Comparison of ENCODE assay signal across 8 cellular contexts in genomic region chr7:43583424-43584199, GRCh38. TPM values are rescaled to one million over a fixed set of nuclear protein-coding genes. Genes with fewer than 3 reads are reported as not detected.
A peak's percentile ranks its signal among the peaks of the same experiment; 100 is the strongest.
DNase-seq lines count a peak whose midpoint lies in the region; ATAC-seq, FAIRE-seq and TF ChIP-seq lines count a peak whose summit lies in the region.

No MANE protein-coding gene starts in this region.

- TF ChIP-seq RAD21 in HepG2 (CRISPR knock-in tag; IDR thresholded peaks at IDR 0.05) = no peak

- TSS peak; percentile 68 for BruUV-seq in HepG2 (replicated peaks; lab: Mats Ljungman, UMichigan)

- no peaks in the 10 kb centered on the region for H3K4me1 ChIP-seq in colonic mucosa
- H3K4me1 ChIP-seq in HepG2 (ENCODE audit: insufficient read depth, low read length) = peaks cover 48% of the 10 kb centered on the region

- CTCF ChIA-PET in HepG2 (lab: Yijun Ruan, JAX; ENCODE audit: low intra/inter-chr PET ratio, low total read pairs) = interaction anchor here (0.6 to 3.6 kb wide), 8 partner anchors 46 to 256 kb away, joined by 3 to 59 read pairs (median 4); no protein-coding TSS in a partner anchor

- 1% methylated on average over 20 of the region's 66 CpGs for WGBS in HepG2 (ENCODE audit: low lambda C conversion rate)

- H3K9me3 ChIP-seq in colonic mucosa (no peaks in the 10 kb centered on the region), HepG2 (ENCODE audit: low read length) (no peaks in the 10 kb centered on the region)

- peak overlapping the region; percentile 92 for H3K4me3 ChIP-seq in colonic mucosa
- H3K4me3 ChIP-seq in HepG2 (replicated peaks in 1 of 3; ENCODE audit: insufficient read depth in 1 of 3, low read depth in 2 of 3, low read length in 3 of 3) = peak overlapping the region; percentile 89 to 96 (median 93)

- TF ChIP-seq EP300 in HepG2 (IDR thresholded peaks at IDR 0.05; ENCODE audit: low read depth in 2 of 2, low read length in 2 of 2) = no peak
- no peak for TF ChIP-seq EP300 in HepG2 (CRISPR knock-in tag; IDR thresholded peaks at IDR 0.05; ENCODE audit: borderline replicate concordance)

- H3K79me2 ChIP-seq in HepG2 (ENCODE audit: insufficient read depth, low read length) = peaks cover 52% of the 10 kb centered on the region

- no peak overlapping the region for H2AFZ ChIP-seq in HepG2 (ENCODE audit: low read length)

- DNase-seq in NCI-H1105 (lab: John Stamatoyannopoulos, UW) = peak; percentile 42
- peak; percentile 70 for DNase-seq in colonic mucosa
- DNase-seq in HepG2 (ENCODE audit: low spot score) = peak; percentile 25
- peak; percentile 66 for DNase-seq in stimulated activated CD4-positive, alpha-beta T cell treated with anti-CD3 and anti-CD28 coated beads, Interleukin-4, amount 100 ng/mL, for 1 hour
- no peak for DNase-seq in NCI-H1048 (lab: John Stamatoyannopoulos, UW)

- H3K4me2 ChIP-seq in HepG2 (ENCODE audit: low read depth, low read length) = peak overlapping the region; percentile 97

- H3K9ac ChIP-seq in colonic mucosa (ENCODE audit: low read depth in 2 of 2, low read length in 2 of 2) (peak overlapping the region; percentile 92 to 96), HepG2 (ENCODE audit: insufficient read depth, low read depth, low read length) (peak overlapping the region; percentile 84)

- POLR2A ChIA-PET in HepG2 (lab: Yijun Ruan, JAX) = interaction anchor here (0.6 to 2.4 kb wide), 23 partner anchors 7 to 322 kb away, joined by 3 to 39 read pairs (median 4); partner anchors contain the start of genes BLVRA, COA1 and MRPS24

- intact Hi-C loops in colonic mucosa (cut with DNase I) (loop anchor here (2.0 to 5.0 kb wide), 2 partner anchors 117 to 139 kb away; no protein-coding TSS in a partner anchor), HepG2 (cut with micrococcal nuclease; ENCODE audit: unreplicated experiment) (loop anchor here (5.0 kb wide), 4 partner anchors 39 to 126 kb away; no protein-coding TSS in a partner anchor)

- H3K27ac ChIP-seq in colonic mucosa = peak overlapping the region; percentile 94
- peak overlapping the region; percentile 75 for H3K27ac ChIP-seq in HepG2 (ENCODE audit: extremely low read length, insufficient read depth, low read length)

- in situ Hi-C loops in HepG2 (cut with HindIII; ENCODE audit: extremely low pct_ligation_motif_present, low pct_unique_long_range_greater_than_20kb) = loop anchor here (5.0 kb wide), 2 partner anchors 119 to 254 kb away; no protein-coding TSS in a partner anchor

- no peak for FAIRE-seq in HepG2 (lab: Jason Lieb, UNC)

- H3K36me3 ChIP-seq in colonic mucosa = no peaks in the 10 kb centered on the region
- no peaks in the 10 kb centered on the region for H3K36me3 ChIP-seq in HepG2 (replicated peaks in 1 of 2; ENCODE audit: control insufficient read depth in 1 of 2, insufficient read depth in 2 of 2, low read length in 2 of 2)

- ATAC-seq in HG02623 (IDR thresholded peaks at IDR 0.05; ENCODE audit: unreplicated experiment) = peak; percentile 17
- peak; percentile 17 to 30 for ATAC-seq in activated CD4-positive, CD25-positive, alpha-beta regulatory T cell treated with anti-CD3 and anti-CD28 coated beads, Interleukin-2, amount 50 U/mL, for 24 hours
- ATAC-seq in HepG2 = peak; percentile 63

- TF ChIP-seq CTCF in colonic mucosa (IDR thresholded peaks at IDR 0.05) (no peak), HepG2 (CRISPR knock-in tag; IDR thresholded peaks at IDR 0.05) (peak; percentile 61)

- H4K20me1 ChIP-seq in HepG2 (ENCODE audit: insufficient read depth, low read length) = peaks cover 18% of the 10 kb centered on the region

- H3K27me3 ChIP-seq in colonic mucosa (no peaks in the 10 kb centered on the region), HepG2 (ENCODE audit: control insufficient read depth in 1 of 2, insufficient read depth in 2 of 2, low read length in 2 of 2) (peaks cover 0 to 5% of the 10 kb centered on the region in 2 experiments; a peak in 1 of 5 replicates)

- TF ChIP-seq POLR2A in GM15510 (IDR thresholded peaks at IDR 0.05; ENCODE audit: borderline replicate concordance, extremely low read depth, insufficient read length) (peak; percentile 36), HepG2 (IDR thresholded peaks at IDR 0.05; ENCODE audit: insufficient read depth in 1 of 2, low read depth in 2 of 2, low read length in 2 of 2) (no peak)

TF ChIP-seq in HepG2, 621 proteins besides CTCF, POLR2A, EP300 and RAD21 (continues in another document):
- peak; percentile 21; the same call in 1 of the 2 replicates for TF ChIP-seq DZIP1 (CRISPR knock-in tag; IDR thresholded peaks at IDR 0.05)

RNA-seq across cellular contexts. Expression of gene STK17A, which starts 0.7 kb away (rescaled TPM):
- total RNA-seq in colonic mucosa = 10 to 100 TPM; 16.0 to 30.6 TPM
- 24.3 and 30.2 TPM in 2 replicates for total RNA-seq in HepG2 (2016; rRNA removed; fragmentation: Illumina TruSeq; extraction: Trizol)
- 5.3 and 5.9 TPM in 2 replicates for total RNA-seq in HepG2 (2016; cell fraction: cytosol; rRNA removed; fragmentation: Illumina TruSeq; extraction: Trizol; ENCODE audit: low read depth)
- 24.1 and 28.2 TPM in 2 replicates for total RNA-seq in HepG2 (2016; cell fraction: insoluble cytoplasmic fraction; rRNA removed; fragmentation: Illumina TruSeq; extraction: Trizol)
- 10.8 and 11.7 TPM in 2 replicates for total RNA-seq in HepG2 (2016; cell fraction: membrane; rRNA removed; fragmentation: Illumina TruSeq; extraction: Trizol)
- total RNA-seq in HepG2 (2016; cell fraction: nucleus; rRNA removed; fragmentation: Illumina TruSeq; extraction: Trizol) = 13.0 and 16.0 TPM in 2 replicates
- polyA plus RNA-seq in HepG2 (2011; rRNA removed) = 16.3 and 18.6 TPM in 2 replicates
- 8.2 and 13.1 TPM in 2 replicates for polyA plus RNA-seq in HepG2 (2011; cell fraction: cytosol; rRNA removed)
- polyA plus RNA-seq in HepG2 (2011; cell fraction: nucleus; rRNA removed) = 9.5 and 12.7 TPM in 2 replicates
- 44.1 and 47.2 TPM in 2 replicates for polyA plus RNA-seq in HepG2 (2012)
- polyA plus RNA-seq in HepG2 (2016; cell fraction: cytosol; fragmentation: Illumina TruSeq; extraction: Trizol; ENCODE audit: low read depth) = 3.7 and 4.1 TPM in 2 replicates
- 20.8 and 22.2 TPM in 2 replicates for polyA plus RNA-seq in HepG2 (2016; cell fraction: insoluble cytoplasmic fraction; fragmentation: Illumina TruSeq; extraction: Trizol; ENCODE audit: low read depth)
- 5.4 and 6.7 TPM in 2 replicates for polyA plus RNA-seq in HepG2 (2016; cell fraction: membrane; fragmentation: Illumina TruSeq; extraction: Trizol; ENCODE audit: low read depth)
- polyA plus RNA-seq in HepG2 (2016; cell fraction: nucleus; fragmentation: Illumina TruSeq; extraction: Trizol; ENCODE audit: insufficient read depth, low read depth) = 17.1 and 19.2 TPM in 2 replicates
- 6.8 and 7.3 TPM in 2 replicates for polyA minus RNA-seq in HepG2 (2011; rRNA and poly(A)+ RNA removed; ENCODE audit: low replicate concordance)
- polyA minus RNA-seq in HepG2 (2011; cell fraction: cytosol; rRNA and poly(A)+ RNA removed) = 15.5 and 20.7 TPM in 2 replicates
- polyA minus RNA-seq in HepG2 (2011; cell fraction: nucleus; rRNA and poly(A)+ RNA removed) = 32.6 and 33.4 TPM in 2 replicates
